Comparison of ENCODE assay signal across 20 cellular contexts in the genomic region with DNA sequence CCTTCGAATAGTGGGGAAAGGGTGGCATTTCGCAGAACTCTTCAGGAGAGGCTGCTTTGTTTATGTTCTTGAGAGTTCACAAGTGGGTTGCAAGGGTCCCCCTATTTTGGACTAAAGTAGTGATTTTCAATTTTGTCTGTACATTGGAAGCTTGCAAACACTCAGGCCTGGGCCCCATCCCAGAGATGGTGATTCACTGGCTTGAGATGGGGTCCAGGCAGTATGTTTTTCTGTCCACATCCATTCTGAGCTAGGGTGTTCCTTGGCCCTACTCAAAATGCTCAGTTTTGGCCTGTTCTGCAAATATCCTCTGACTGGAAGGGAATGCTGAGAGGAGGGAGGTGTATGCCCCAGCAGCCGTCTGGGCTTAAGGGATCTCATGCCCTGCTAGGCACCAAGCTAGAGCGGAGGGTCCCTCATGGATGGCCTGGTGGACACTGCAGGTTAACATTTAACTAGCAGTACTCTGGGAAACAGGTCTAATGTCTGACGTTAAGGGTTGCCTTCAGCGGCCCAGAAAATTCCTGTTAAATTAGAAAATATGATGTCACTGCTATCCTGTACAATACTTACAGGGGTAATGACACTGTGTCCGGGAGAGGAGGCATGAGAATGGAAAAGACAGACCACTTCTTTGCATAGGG.
A peak's percentile ranks its signal among the peaks of the same experiment; 100 is the strongest.
DNase-seq lines count a peak whose midpoint lies in the region; ATAC-seq and TF ChIP-seq lines count a peak whose summit lies in the region.
"Had no signal": no experiment of that assay in that cellular context is flagged by ENCODE, and none has a peak within 500 bp of the region (broad histone marks: within the 10 kb centered on the region; RNA-seq: fewer than 3 reads in every experiment).

No MANE protein-coding gene starts in this region.

- H2AFZ ChIP-seq in PC-3 (ENCODE audit: low read length), result no peak overlapping the region
- H2AFZ ChIP-seq: GM23248 had no signal

- no peaks in the 10 kb centered on the region for H3K9me2 ChIP-seq in PC-3 (replicated peaks; ENCODE audit: low read length)

- peaks cover 3% of the 10 kb centered on the region for H3K9me3 Mint-ChIP-seq in glutamatergic neuron (ENCODE audit: unreplicated experiment)
- H3K9me3 Mint-ChIP-seq in nephron progenitor cell, result peaks cover 19% of the 10 kb centered on the region
- no peaks in the 10 kb centered on the region for H3K9me3 Mint-ChIP-seq in activated naive CD4-positive, alpha-beta T cell treated with anti-CD3 and anti-CD28 coated beads, Interleukin-2, amount 10 ng/mL, durations not matched to agents 7 days and 5 days
- H3K9me3 Mint-ChIP-seq: CD8-positive, alpha-beta T cell had no signal

- H3K4me3 Mint-ChIP-seq in glutamatergic neuron (ENCODE audit: unreplicated experiment) (no peak overlapping the region), nephron progenitor cell (peak overlapping the region; percentile 40)
- no peak overlapping the region for H3K4me3 Mint-ChIP-seq in activated naive CD4-positive, alpha-beta T cell treated with anti-CD3 and anti-CD28 coated beads, Interleukin-2, amount 10 ng/mL, durations not matched to agents 7 days and 5 days
- H3K4me3 Mint-ChIP-seq: CD8-positive, alpha-beta T cell had no signal

- H3K36me3 Mint-ChIP-seq in glutamatergic neuron (ENCODE audit: unreplicated experiment) (no peaks in the 10 kb centered on the region), nephron progenitor cell (ENCODE audit: low read depth) (no peaks in the 10 kb centered on the region)
- no peaks in the 10 kb centered on the region for H3K36me3 Mint-ChIP-seq in activated naive CD4-positive, alpha-beta T cell treated with anti-CD3 and anti-CD28 coated beads, Interleukin-2, amount 10 ng/mL, durations not matched to agents 7 days and 5 days
- H3K36me3 Mint-ChIP-seq: CD8-positive, alpha-beta T cell had no signal

- POLR2A ChIA-PET in PC-3 (lab: Charles Lee; ENCODE audit: unreplicated experiment), result no interaction called here

- intact Hi-C loops in PC-3 (cut with micrococcal nuclease) (no loop called here), posterior cingulate gyrus (cut with DNase I) (no loop called here)

- DNase-seq in GM03348 (ENCODE audit: low spot score), result peak; percentile 29
- peak; percentile 26 for DNase-seq in coronary artery (ENCODE audit: low spot score)
- no peak for DNase-seq in glutamatergic neuron
- no peak for DNase-seq in nephron progenitor cell
- DNase-seq in PC-3, result no peak
- DNase-seq in posterior cingulate gyrus, result no peak
- DNase-seq in activated naive CD4-positive, alpha-beta T cell treated with anti-CD3 and anti-CD28 coated beads, Interleukin-2, amount 10 ng/mL, durations not matched to agents 7 days and 5 days, result no peak
- DNase-seq in DMS79 (lab: John Stamatoyannopoulos, UW), result no peak
- DNase-seq: AML-193; C1 segment of cervical spinal cord; CD8-positive, alpha-beta T cell; GM23248; HCEC 1CT; NCI-H1092 treated with DMSO at 0.1 percent for 48 hours; NCI-H1436 treated with DMSO at 0.1 percent for 48 hours; NCI-H2029; NCI-H226; NCI-H524; NCI-H82; Peyer's patch had no signal

- H3K4me1 Mint-ChIP-seq in glutamatergic neuron (ENCODE audit: low read depth, unreplicated experiment) (peaks cover 43% of the 10 kb centered on the region), nephron progenitor cell (peaks cover 88% of the 10 kb centered on the region)
- peaks cover 23% of the 10 kb centered on the region for H3K4me1 Mint-ChIP-seq in activated naive CD4-positive, alpha-beta T cell treated with anti-CD3 and anti-CD28 coated beads, Interleukin-2, amount 10 ng/mL, durations not matched to agents 7 days and 5 days

- H3F3A ChIP-seq in PC-3 (ENCODE audit: low read length, unreplicated experiment), result no peaks in the 10 kb centered on the region

- H3K4me3 ChIP-seq in coronary artery (no peak overlapping the region), PC-3 (ENCODE audit: low read length) (no peak overlapping the region)
- H3K4me3 ChIP-seq: GM23248, Peyer's patch had no signal

- no peaks in the 10 kb centered on the region for H4K20me1 ChIP-seq in PC-3 (ENCODE audit: low read length)

- no peaks in the 10 kb centered on the region for H3K4me1 ChIP-seq in PC-3 (ENCODE audit: insufficient read depth, low read length)

- no peak overlapping the region for H3K4me2 ChIP-seq in PC-3 (ENCODE audit: low read length)

- TF ChIP-seq CTCF in coronary artery (IDR thresholded peaks at IDR 0.05) (no peak), glutamatergic neuron (IDR thresholded peaks at IDR 0.05; ENCODE audit: partially characterized antibody, unreplicated experiment) (no peak), nephron progenitor cell (IDR thresholded peaks at IDR 0.05) (no peak), PC-3 (conservative IDR thresholded peaks at IDR 0.05; ENCODE audit: low read depth, low read length) (no peak)

- H3K9ac ChIP-seq in PC-3 (ENCODE audit: low read length), result no peak overlapping the region
- H3K9ac ChIP-seq: GM23248 had no signal

- BruUV-seq in PC-3 (replicated peaks; lab: Mats Ljungman, UMichigan), result no TSS peak

- H3K9me3 ChIP-seq in PC-3 (ENCODE audit: low read length), result no peaks in the 10 kb centered on the region
- H3K9me3 ChIP-seq: Peyer's patch had no signal

- no peak for ATAC-seq in PC-3
- ATAC-seq: CD8-positive, alpha-beta T cell had no signal

- peaks cover 2% of the 10 kb centered on the region for H3K27me3 Mint-ChIP-seq in glutamatergic neuron (ENCODE audit: unreplicated experiment)
- H3K27me3 Mint-ChIP-seq in nephron progenitor cell (ENCODE audit: low read depth, poor library complexity), result peaks cover 12% of the 10 kb centered on the region
- peaks cover 29% of the 10 kb centered on the region for H3K27me3 Mint-ChIP-seq in activated naive CD4-positive, alpha-beta T cell treated with anti-CD3 and anti-CD28 coated beads, Interleukin-2, amount 10 ng/mL, durations not matched to agents 7 days and 5 days

- H3K27ac Mint-ChIP-seq in glutamatergic neuron (ENCODE audit: unreplicated experiment), result peak overlapping the region; percentile 4
- peak overlapping the region; percentile 50 for H3K27ac Mint-ChIP-seq in nephron progenitor cell
- no peak overlapping the region for H3K27ac Mint-ChIP-seq in activated naive CD4-positive, alpha-beta T cell treated with anti-CD3 and anti-CD28 coated beads, Interleukin-2, amount 10 ng/mL, durations not matched to agents 7 days and 5 days
- H3K27ac Mint-ChIP-seq: CD8-positive, alpha-beta T cell had no signal

- CTCF ChIA-PET in PC-3 (lab: Charles Lee), result no interaction called here
- CTCF ChIA-PET in activated naive CD4-positive, alpha-beta T cell treated with anti-CD3 and anti-CD28 coated beads, Interleukin-2, amount 10 ng/mL, durations not matched to agents 7 days and 5 days (lab: Charles Lee), result no interaction called here

- H3K79me2 ChIP-seq in PC-3 (ENCODE audit: low read length), result no peaks in the 10 kb centered on the region

- H3K27ac ChIP-seq in coronary artery (no peak overlapping the region), PC-3 (ENCODE audit: low read length) (no peak overlapping the region)
- H3K27ac ChIP-seq: GM23248, Peyer's patch had no signal

- no peaks in the 10 kb centered on the region for H3K27me3 ChIP-seq in PC-3 (ENCODE audit: low read length)
- H3K27me3 ChIP-seq: Peyer's patch had no signal

- no peaks in the 10 kb centered on the region for H3K36me3 ChIP-seq in PC-3 (ENCODE audit: low read depth, low read length)
- H3K36me3 ChIP-seq: Peyer's patch had no signal

Comparison
In these comparisons a context has a peak if more than half of its experiments do, and no peak if none do; other contexts are left out.
1. DNase-seq: peak in GM03348 (single experiment) and coronary artery (single experiment); none in glutamatergic neuron (single experiment), nephron progenitor cell (single experiment), PC-3 (single experiment), posterior cingulate gyrus (0 of 10), activated naive CD4-positive, alpha-beta T cell treated with anti-CD3 and anti-CD28 coated beads, Interleukin-2, amount 10 ng/mL, durations not matched to agents 7 days and 5 days (single experiment) and DMS79 (single experiment).